Comparison of ENCODE assay signal across 2 cellular contexts in the genomic region with DNA sequence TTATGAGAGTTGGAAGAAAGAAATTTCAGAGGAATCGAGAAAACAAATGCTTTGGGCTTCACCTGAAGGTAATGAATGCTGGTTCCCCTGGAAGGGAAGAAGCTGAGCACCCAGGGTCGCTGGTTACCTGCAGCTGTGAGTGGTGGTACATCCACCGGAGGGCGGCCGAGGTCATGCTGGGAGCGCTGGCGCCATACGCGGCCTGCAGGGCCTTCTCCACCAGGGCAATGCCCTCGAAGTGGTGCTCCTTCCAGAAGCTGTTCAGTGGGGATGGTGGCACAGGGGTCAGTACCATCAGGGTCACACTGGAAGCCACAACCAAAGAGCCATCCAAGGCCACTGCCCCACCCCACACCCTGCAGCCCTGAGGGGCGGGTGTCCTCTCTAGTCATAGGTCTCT.
TF ChIP-seq lines count a peak whose summit lies in the region.

No MANE protein-coding gene starts in this region.

TF ChIP-seq in GM23338, 12 proteins besides CTCF, POLR2A, EP300 and RAD21 (continues in another document):
- TF ChIP-seq ETS1 (IDR thresholded peaks at IDR 0.05) (no peak), CREB1 (CRISPR knock-in tag; IDR thresholded peaks at IDR 0.05; ENCODE audit: low read depth) (no peak), JUNB (IDR thresholded peaks at IDR 0.05; ENCODE audit: unreplicated experiment) (no peak), ZNF462 (CRISPR knock-in tag; IDR thresholded peaks at IDR 0.05) (no peak), ZNF331 (CRISPR knock-in tag; IDR thresholded peaks at IDR 0.05; ENCODE audit: low read depth) (no peak), STAT1 (IDR thresholded peaks at IDR 0.05; ENCODE audit: unreplicated experiment) (no peak), EZH2 (IDR thresholded peaks at IDR 0.05; ENCODE audit: low read depth, unreplicated experiment) (no peak), NANOG (IDR thresholded peaks at IDR 0.05; ENCODE audit: borderline replicate concordance) (no peak), POLR2AphosphoS5 (IDR thresholded peaks at IDR 0.05; ENCODE audit: low read depth) (no peak), REST (IDR thresholded peaks at IDR 0.05; ENCODE audit: unreplicated experiment) (no peak)

TF ChIP-seq in HepG2, 621 proteins besides CTCF, POLR2A, EP300 and RAD21:
- TF ChIP-seq, protein P1, sequence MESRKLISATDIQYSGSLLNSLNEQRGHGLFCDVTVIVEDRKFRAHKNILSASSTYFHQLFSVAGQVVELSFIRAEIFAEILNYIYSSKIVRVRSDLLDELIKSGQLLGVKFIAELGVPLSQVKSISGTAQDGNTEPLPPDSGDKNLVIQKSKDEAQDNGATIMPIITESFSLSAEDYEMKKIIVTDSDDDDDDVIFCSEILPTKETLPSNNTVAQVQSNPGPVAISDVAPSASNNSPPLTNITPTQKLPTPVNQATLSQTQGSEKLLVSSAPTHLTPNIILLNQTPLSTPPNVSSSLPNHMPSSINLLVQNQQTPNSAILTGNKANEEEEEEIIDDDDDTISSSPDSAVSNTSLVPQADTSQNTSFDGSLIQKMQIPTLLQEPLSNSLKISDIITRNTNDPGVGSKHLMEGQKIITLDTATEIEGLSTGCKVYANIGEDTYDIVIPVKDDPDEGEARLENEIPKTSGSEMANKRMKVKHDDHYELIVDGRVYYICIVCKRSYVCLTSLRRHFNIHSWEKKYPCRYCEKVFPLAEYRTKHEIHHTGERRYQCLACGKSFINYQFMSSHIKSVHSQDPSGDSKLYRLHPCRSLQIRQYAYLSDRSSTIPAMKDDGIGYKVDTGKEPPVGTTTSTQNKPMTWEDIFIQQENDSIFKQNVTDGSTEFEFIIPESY (CRISPR knock-in tag; IDR thresholded peaks at IDR 0.05) = peak; percentile 51; the same call in 1 of the 2 replicates
- TF ChIP-seq ZBTB26 (CRISPR knock-in tag; IDR thresholded peaks at IDR 0.05; ENCODE audit: borderline replicate concordance) = no peak
